ENCODE assay signal across 1 cellular context in genomic region chr5:78574731-78575161, GRCh38.
TF ChIP-seq lines count a peak whose summit lies in the region.

No MANE protein-coding gene starts in this region.

TF ChIP-seq in IMR-90, 13 proteins besides CTCF, POLR2A, EP300 and RAD21 (continued from another document):
- no peak for TF ChIP-seq SMC3 (IDR thresholded peaks at IDR 0.05; ENCODE audit: low read depth, low read length)
- TF ChIP-seq ELK1 (IDR thresholded peaks at IDR 0.05; ENCODE audit: borderline replicate concordance, low read depth, low read length): no peak
- no peak for TF ChIP-seq NFE2L2 (IDR thresholded peaks at IDR 0.05; ENCODE audit: low read depth, low read length)
